Comparison of ENCODE assay signal across 28 cellular contexts in the genomic region with DNA sequence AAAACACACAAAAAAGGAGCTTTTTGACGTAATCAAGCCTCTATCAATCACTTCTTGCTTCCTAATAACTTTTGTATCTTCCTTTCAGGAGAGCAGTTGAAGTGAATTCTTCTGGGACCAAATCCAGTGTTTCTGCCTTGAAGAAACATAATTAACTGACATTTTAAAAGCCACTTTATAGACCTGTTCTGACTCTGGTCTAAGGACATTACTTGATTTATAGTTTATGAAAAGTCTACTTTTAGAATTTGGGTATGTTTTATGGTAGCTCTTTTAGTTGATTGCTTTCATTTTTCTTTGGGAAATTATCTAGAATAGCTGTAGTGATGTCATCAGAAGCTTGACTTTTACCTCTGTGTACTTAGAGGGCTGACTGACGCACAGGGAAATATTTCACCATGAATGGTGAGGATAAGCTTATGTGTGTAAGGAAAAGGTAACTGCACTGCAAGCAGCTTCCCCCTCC.
DNase-seq lines count a peak whose midpoint lies in the region; ATAC-seq, FAIRE-seq and TF ChIP-seq lines count a peak whose summit lies in the region.
"Had no signal": no experiment of that assay in that cellular context is flagged by ENCODE, and none has a peak within 500 bp of the region (broad histone marks: within the 10 kb centered on the region; RNA-seq: fewer than 3 reads in every experiment).

No MANE protein-coding gene starts in this region.

- TF ChIP-seq POLR2A in body of pancreas (IDR thresholded peaks at IDR 0.05) (no peak), HepG2 (IDR thresholded peaks at IDR 0.05; ENCODE audit: insufficient read depth in 1 of 2, low read depth in 2 of 2, low read length in 2 of 2) (no peak)

- H3K9ac ChIP-seq in HepG2 (ENCODE audit: insufficient read depth, low read depth, low read length): no peak overlapping the region

- H3K9me3 ChIP-seq in body of pancreas (no peaks in the 10 kb centered on the region), HepG2 (ENCODE audit: low read length) (no peaks in the 10 kb centered on the region), aorta (ENCODE audit: control insufficient read depth, low read length) (no peaks in the 10 kb centered on the region)
- H3K9me3 ChIP-seq: Peyer's patch, testis had no signal

- no peak for TF ChIP-seq RAD21 in HepG2 (CRISPR knock-in tag; IDR thresholded peaks at IDR 0.05)

- no peak for TF ChIP-seq EP300 in HepG2 (IDR thresholded peaks at IDR 0.05; ENCODE audit: low read depth in 2 of 2, low read length in 2 of 2)
- TF ChIP-seq EP300 in HepG2 (CRISPR knock-in tag; IDR thresholded peaks at IDR 0.05; ENCODE audit: borderline replicate concordance): no peak

- H3K36me3 ChIP-seq in body of pancreas (replicated peaks in 1 of 2; ENCODE audit: insufficient read depth in 1 of 2, low read depth in 2 of 2) (no peaks in the 10 kb centered on the region), HepG2 (replicated peaks in 1 of 2; ENCODE audit: control insufficient read depth in 1 of 2, insufficient read depth in 2 of 2, low read length in 2 of 2) (no peaks in the 10 kb centered on the region), aorta (ENCODE audit: control insufficient read depth in 1 of 2, insufficient read depth in 2 of 2, low read length in 1 of 2) (no peaks in the 10 kb centered on the region)
- H3K36me3 ChIP-seq: Peyer's patch had no signal

- H3K4me3 ChIP-seq in body of pancreas (no peak overlapping the region), HepG2 (replicated peaks in 1 of 3; ENCODE audit: insufficient read depth in 1 of 3, low read depth in 2 of 3, low read length in 3 of 3) (no peak overlapping the region), retinal pigment epithelial cell (ENCODE audit: low read length) (no peak overlapping the region), aorta (ENCODE audit: low read length in 2 of 2) (no peak overlapping the region)
- H3K4me3 ChIP-seq: Peyer's patch, testis had no signal

- no peaks in the 10 kb centered on the region for H3K27me3 ChIP-seq in body of pancreas
- H3K27me3 ChIP-seq in HepG2 (ENCODE audit: control insufficient read depth in 1 of 2, insufficient read depth in 2 of 2, low read length in 2 of 2): no peaks in the 10 kb centered on the region; a peak in 1 of 5 replicates
- no peaks in the 10 kb centered on the region for H3K27me3 ChIP-seq in aorta (ENCODE audit: control insufficient read depth in 1 of 2, insufficient read depth in 2 of 2, low read length in 1 of 2)
- H3K27me3 ChIP-seq: Peyer's patch, testis had no signal

- no peak overlapping the region for H2AFZ ChIP-seq in HepG2 (ENCODE audit: low read length)

- H4K20me1 ChIP-seq in HepG2 (ENCODE audit: insufficient read depth, low read length): no peaks in the 10 kb centered on the region

- H3K4me1 ChIP-seq in body of pancreas (peaks cover 13% of the 10 kb centered on the region), HepG2 (ENCODE audit: insufficient read depth, low read length) (no peaks in the 10 kb centered on the region), aorta (ENCODE audit: control insufficient read depth in 1 of 2, insufficient read depth in 2 of 2, low read length in 2 of 2) (peaks cover 0 to 17% of the 10 kb centered on the region in 2 donors)
- H3K4me1 ChIP-seq: Peyer's patch, testis had no signal

- no peaks in the 10 kb centered on the region for H3K79me2 ChIP-seq in HepG2 (ENCODE audit: insufficient read depth, low read length)

- H3K27ac ChIP-seq in body of pancreas: peak overlapping the region in 1 of 4 donors; percentile 28
- H3K27ac ChIP-seq in HepG2 (ENCODE audit: extremely low read length, insufficient read depth, low read length): no peak overlapping the region
- peak overlapping the region in 1 of 2 donors; percentile 28 for H3K27ac ChIP-seq in aorta (ENCODE audit: low read depth in 1 of 2, low read length in 2 of 2)
- H3K27ac ChIP-seq: C4-2B, Peyer's patch, testis had no signal

- intact Hi-C loops in body of pancreas (cut with DNase I) (no loop called here), HepG2 (cut with micrococcal nuclease; ENCODE audit: unreplicated experiment) (no loop called here), aorta (cut with DNase I) (no loop called here)

- TF ChIP-seq CTCF in body of pancreas (IDR thresholded peaks at IDR 0.05): no peak
- TF ChIP-seq CTCF in HepG2 (CRISPR knock-in tag; IDR thresholded peaks at IDR 0.05): no peak
- no peak for TF ChIP-seq CTCF in retinal pigment epithelial cell (conservative IDR thresholded peaks at IDR 0.05; ENCODE audit: low read depth, low read length)

- DNase-seq in HEK293T (ENCODE audit: extremely low spot score): no peak
- peak in 1 of 4 donors; percentile 10 for DNase-seq in body of pancreas
- no peak for DNase-seq in HepG2 (ENCODE audit: low spot score)
- DNase-seq in retinal pigment epithelial cell (ENCODE audit: low read depth): peak; percentile 56
- no peak for DNase-seq in kidney glomerular epithelial cell (lab: John Stamatoyannopoulos, UW)
- no peak for DNase-seq in aorta
- DNase-seq: activated CD4-positive, alpha-beta T cell treated with anti-CD3 and anti-CD28 coated beads for 36 hours; activated CD8-positive, alpha-beta memory T cell treated with anti-CD3 and anti-CD28 coated beads for 24 hours; activated gamma-delta T cell treated with Interleukin-2 at 50 U/mL for 16 hours; activated T-cell treated with anti-CD3 and anti-CD28 coated beads, Interleukin-2, amount 50 U/mL, for 1 hour; effector CD8-positive, alpha-beta T cell; erythroblast; H9; hypothalamus; IMR-90; NCI-H1092; NCI-H2107; NCI-H510A treated with DMSO at 0.1 percent for 48 hours; nucleus accumbens; Peyer's patch; stimulated activated naive CD4-positive, alpha-beta T cell treated with Interleukin-2 at 50 U/mL for 16 hours; T-helper 17 cell; testis had no signal

- POLR2A ChIA-PET in HEK293T (lab: Yijun Ruan, JAX) (interaction anchor here (0.7 to 0.8 kb wide), 2 partner anchors 21 to 45 kb away, joined by 3 read pairs; no protein-coding TSS in a partner anchor), HepG2 (lab: Yijun Ruan, JAX) (no interaction called here)

- BruUV-seq in HepG2 (replicated peaks; lab: Mats Ljungman, UMichigan): no TSS peak

- CTCF ChIA-PET in HEK293T (lab: Yijun Ruan, JAX) (interaction anchor here (0.6 to 0.9 kb wide), 4 partner anchors 14 to 161 kb away, joined by 3 to 4 read pairs (median 3); no protein-coding TSS in a partner anchor), HepG2 (lab: Yijun Ruan, JAX; ENCODE audit: low intra/inter-chr PET ratio, low total read pairs) (no interaction called here)

- H3K4me2 ChIP-seq in HepG2 (ENCODE audit: low read depth, low read length): no peak overlapping the region

- 47 to 48% methylated on average over 2 of the region's 2 CpGs for WGBS in body of pancreas, 2 donors
- WGBS in HepG2 (ENCODE audit: low lambda C conversion rate): 5% methylated on average over 2 of the region's 2 CpGs
- WGBS in aorta, 2 donors: 34% methylated on average over 2 of the region's 2 CpGs

- FAIRE-seq in HepG2 (lab: Jason Lieb, UNC): no peak
- FAIRE-seq: colon, frontal cortex had no signal

- in situ Hi-C loops in HepG2 (cut with HindIII; ENCODE audit: extremely low pct_ligation_motif_present, low pct_unique_long_range_greater_than_20kb): no loop called here

- peak; percentile 42 for ATAC-seq in body of pancreas
- ATAC-seq in HepG2: no peak
- ATAC-seq in GM18520 (IDR thresholded peaks at IDR 0.05; ENCODE audit: unreplicated experiment): no peak
- no peak for ATAC-seq in aorta (ENCODE audit: low FRiP score)
- ATAC-seq in HG03571 (IDR thresholded peaks at IDR 0.05; ENCODE audit: unreplicated experiment): no peak
- ATAC-seq: activated CD4-positive, alpha-beta T cell treated with anti-CD3 and anti-CD28 coated beads for 36 hours; T-helper 17 cell had no signal

TF ChIP-seq in HEK293T, 16 proteins besides CTCF, POLR2A, EP300 and RAD21:
- TF ChIP-seq, protein P1, sequence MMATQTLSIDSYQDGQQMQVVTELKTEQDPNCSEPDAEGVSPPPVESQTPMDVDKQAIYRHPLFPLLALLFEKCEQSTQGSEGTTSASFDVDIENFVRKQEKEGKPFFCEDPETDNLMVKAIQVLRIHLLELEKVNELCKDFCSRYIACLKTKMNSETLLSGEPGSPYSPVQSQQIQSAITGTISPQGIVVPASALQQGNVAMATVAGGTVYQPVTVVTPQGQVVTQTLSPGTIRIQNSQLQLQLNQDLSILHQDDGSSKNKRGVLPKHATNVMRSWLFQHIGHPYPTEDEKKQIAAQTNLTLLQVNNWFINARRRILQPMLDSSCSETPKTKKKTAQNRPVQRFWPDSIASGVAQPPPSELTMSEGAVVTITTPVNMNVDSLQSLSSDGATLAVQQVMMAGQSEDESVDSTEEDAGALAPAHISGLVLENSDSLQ (IDR thresholded peaks at IDR 0.05): peak; percentile 88
- no peak for TF ChIP-seq FOXM1 (IDR thresholded peaks at IDR 0.05; ENCODE audit: borderline replicate concordance)

TF ChIP-seq in HepG2, 621 proteins besides CTCF, POLR2A, EP300 and RAD21 (continues in another document):
- TF ChIP-seq GLI4 (CRISPR knock-in tag; IDR thresholded peaks at IDR 0.05; ENCODE audit: borderline replicate concordance): no peak
- peak; percentile 17; the same call in 1 of the 2 replicates for TF ChIP-seq ATF7 (IDR thresholded peaks at IDR 0.05)
- TF ChIP-seq ATF7 (CRISPR knock-in tag; IDR thresholded peaks at IDR 0.05): no peak
- peak; percentile 39; the same call in 1 of the 2 replicates for TF ChIP-seq CREB1 (IDR thresholded peaks at IDR 0.05)
- no peak for TF ChIP-seq CREB1 (CRISPR knock-in tag; IDR thresholded peaks at IDR 0.05)
- TF ChIP-seq, protein P2, sequence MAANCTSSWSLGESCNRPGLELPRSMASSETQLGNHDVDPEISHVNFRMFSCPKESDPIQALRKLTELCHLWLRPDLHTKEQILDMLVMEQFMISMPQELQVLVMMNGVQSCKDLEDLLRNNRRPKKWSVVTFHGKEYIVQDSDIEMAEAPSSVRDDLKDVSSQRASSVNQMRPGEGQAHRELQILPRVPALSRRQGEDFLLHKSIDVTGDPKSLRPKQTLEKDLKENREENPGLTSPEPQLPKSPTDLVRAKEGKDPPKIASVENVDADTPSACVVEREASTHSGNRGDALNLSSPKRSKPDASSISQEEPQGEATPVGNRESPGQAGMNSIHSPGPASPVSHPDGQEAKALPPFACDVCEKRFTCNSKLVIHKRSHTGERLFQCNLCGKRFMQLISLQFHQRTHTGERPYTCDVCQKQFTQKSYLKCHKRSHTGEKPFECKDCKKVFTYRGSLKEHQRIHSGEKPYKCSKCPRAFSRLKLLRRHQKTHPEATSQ (CRISPR knock-in tag; IDR thresholded peaks at IDR 0.05; ENCODE audit: borderline replicate concordance): no peak
- TF ChIP-seq ZNF589 (CRISPR knock-in tag; conservative IDR thresholded peaks at IDR 0.05): no peak
